13 cellular contexts compared by ENCODE assay signal in the genomic region with DNA sequence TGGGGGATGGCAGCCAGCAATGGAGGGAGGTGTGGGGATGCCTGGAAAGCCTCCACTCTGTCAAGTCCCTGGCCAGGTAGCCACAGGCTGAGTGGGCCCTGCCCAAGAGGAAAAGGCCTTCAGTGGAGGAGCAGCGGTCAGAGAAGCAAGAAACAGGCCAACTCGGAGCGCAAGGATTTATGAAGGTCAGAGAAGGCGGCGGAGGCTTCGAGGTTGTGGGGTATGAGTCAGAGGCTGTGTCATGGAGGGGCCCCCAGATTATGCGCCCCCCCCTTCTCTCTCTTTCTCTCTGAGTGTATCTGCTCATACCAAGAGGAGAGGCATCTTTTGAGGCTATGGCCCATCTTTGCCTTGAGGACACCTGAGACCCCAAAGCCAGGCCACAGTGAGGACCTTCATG.
A peak's percentile ranks its signal among the peaks of the same experiment; 100 is the strongest.
DNase-seq lines count a peak whose midpoint lies in the region; ATAC-seq and TF ChIP-seq lines count a peak whose summit lies in the region.
"Had no signal": no experiment of that assay in that cellular context is flagged by ENCODE, and none has a peak within 500 bp of the region (broad histone marks: within the 10 kb centered on the region; RNA-seq: fewer than 3 reads in every experiment).

No MANE protein-coding gene starts in this region.

- TF ChIP-seq CTCF in MCF 10A (IDR thresholded peaks at IDR 0.05; ENCODE audit: unreplicated experiment): no peak
- TF ChIP-seq CTCF in mammary epithelial cell (conservative IDR thresholded peaks at IDR 0.05 in 1 of 2, IDR thresholded peaks at IDR 0.05 in 1 of 2; ENCODE audit: extremely low read depth in 1 of 2, insufficient read depth in 1 of 2, low read depth in 1 of 2, low read length in 2 of 2): no peak
- no peak for TF ChIP-seq CTCF in prostate gland (IDR thresholded peaks at IDR 0.05)
- no peak for TF ChIP-seq CTCF in stomach (IDR thresholded peaks at IDR 0.05)
- TF ChIP-seq CTCF in upper lobe of left lung (IDR thresholded peaks at IDR 0.05): no peak

- peak; percentile 27 for ATAC-seq in activated T-helper 17 cell treated with anti-CD3 and anti-CD28 coated beads, Interleukin-2, amount 50 U/mL, for 72 hours (replicated peaks)
- no peak for ATAC-seq in upper lobe of left lung (ENCODE audit: low FRiP score in 2 of 2)

- H3K9me3 ChIP-seq in mammary epithelial cell (replicated peaks; ENCODE audit: insufficient read depth, low read length): no peaks in the 10 kb centered on the region
- H3K9me3 ChIP-seq in prostate gland: no peaks in the 10 kb centered on the region
- H3K9me3 ChIP-seq in stomach: no peaks in the 10 kb centered on the region
- no peaks in the 10 kb centered on the region for H3K9me3 ChIP-seq in upper lobe of left lung

- dilution Hi-C loops in mammary epithelial cell (cut with HindIII; ENCODE audit: low sequenced_read_pairs): no loop called here

- no peaks in the 10 kb centered on the region for H4K20me1 ChIP-seq in mammary epithelial cell (ENCODE audit: insufficient read depth, low read length)

- BruUV-seq in MCF 10A (replicated peaks; lab: Mats Ljungman, UMichigan) (no TSS peak), mammary epithelial cell (replicated peaks; lab: Mats Ljungman, UMichigan) (no TSS peak)

- H3K27ac Mint-ChIP-seq in MCF 10A (ENCODE audit: low read depth, unreplicated experiment): peak overlapping the region; percentile 57
- H3K27ac Mint-ChIP-seq in activated T-helper 17 cell treated with anti-CD3 and anti-CD28 coated beads, Interleukin-2, amount 50 U/mL, for 72 hours: no peak overlapping the region

- H3K4me1 ChIP-seq in mammary epithelial cell (ENCODE audit: insufficient read depth, low read length) (peaks cover 19% of the 10 kb centered on the region), prostate gland (replicated peaks) (peaks cover 27% of the 10 kb centered on the region), stomach (peaks cover 29 to 69% (median 52%) of the 10 kb centered on the region in 4 donors), upper lobe of left lung (peaks cover 21 to 43% (median 30%) of the 10 kb centered on the region in 4 donors)

- CTCF ChIA-PET in MCF 10A (lab: Yijun Ruan, JAX) (no interaction called here), mammary epithelial cell (lab: Charles Lee; ENCODE audit: low non-redundant PET) (no interaction called here)

- H3K27ac ChIP-seq in mammary epithelial cell (ENCODE audit: insufficient read depth, low read depth, low read length) (no peak overlapping the region), prostate gland (peak overlapping the region; percentile 91 to 94), stomach (peak overlapping the region; percentile 20 to 95 (median 90)), upper lobe of left lung (peak overlapping the region in 2 of 4 donors; percentile 94 to 96)
- H3K27ac ChIP-seq: epithelial cell of prostate had no signal

- no peaks in the 10 kb centered on the region for H3K36me3 ChIP-seq in mammary epithelial cell (ENCODE audit: insufficient read depth, low read length)
- no peaks in the 10 kb centered on the region for H3K36me3 ChIP-seq in prostate gland
- peaks cover 0 to 9% (median 0%) of the 10 kb centered on the region in 4 donors for H3K36me3 ChIP-seq in stomach
- H3K36me3 ChIP-seq in upper lobe of left lung: no peaks in the 10 kb centered on the region

- TF ChIP-seq POLR2A in prostate gland (IDR thresholded peaks at IDR 0.05): no peak
- TF ChIP-seq POLR2A in stomach (IDR thresholded peaks at IDR 0.05): no peak
- no peak for TF ChIP-seq POLR2A in upper lobe of left lung (IDR thresholded peaks at IDR 0.05)

- no peaks in the 10 kb centered on the region for H3K27me3 ChIP-seq in mammary epithelial cell (ENCODE audit: insufficient read depth, low read length)
- H3K27me3 ChIP-seq in prostate gland (replicated peaks; ENCODE audit: insufficient read depth): no peaks in the 10 kb centered on the region
- peaks cover 0 to 4% (median 0%) of the 10 kb centered on the region in 3 donors for H3K27me3 ChIP-seq in stomach
- no peaks in the 10 kb centered on the region for H3K27me3 ChIP-seq in upper lobe of left lung

- TF ChIP-seq EP300 in stomach (IDR thresholded peaks at IDR 0.05) (no peak), upper lobe of left lung (IDR thresholded peaks at IDR 0.05) (no peak)

- no peak overlapping the region for H3K9ac ChIP-seq in mammary epithelial cell (ENCODE audit: insufficient read depth, low read length)

- peaks cover 6% of the 10 kb centered on the region for H3K79me2 ChIP-seq in mammary epithelial cell (ENCODE audit: insufficient read depth, low read length)

- DNase-seq in MCF 10A (ENCODE audit: unreplicated experiment) (no peak), mammary epithelial cell (no peak), prostate gland (ENCODE audit: low spot score) (no peak), stomach (no peak), SIG-M5 (lab: John Stamatoyannopoulos, UW) (no peak), dedifferentiated amniotic fluid mesenchymal stem cell (ENCODE audit: extremely low spot score) (no peak), upper lobe of left lung (no peak)
- DNase-seq: central memory CD4-positive, alpha-beta T cell; DMS79; Kasumi-1; T-helper 1 cell had no signal

- no peaks in the 10 kb centered on the region for H3K9me3 Mint-ChIP-seq in MCF 10A (ENCODE audit: unreplicated experiment)
- no peaks in the 10 kb centered on the region for H3K9me3 Mint-ChIP-seq in activated T-helper 17 cell treated with anti-CD3 and anti-CD28 coated beads, Interleukin-2, amount 50 U/mL, for 72 hours

- POLR2A ChIA-PET in MCF 10A (lab: Yijun Ruan, JAX): no interaction called here

- in situ Hi-C loops in mammary epithelial cell (cut with MboI; ENCODE audit: low sequenced_read_pairs in 2 of 2): loop anchor here in 1 of 2 donors (25.0 kb wide), 1 partner anchor 165 kb away; no protein-coding TSS in a partner anchor

- H3K4me2 ChIP-seq in mammary epithelial cell (ENCODE audit: insufficient read depth, low read depth, low read length): no peak overlapping the region

- no peak overlapping the region for H3K4me3 Mint-ChIP-seq in MCF 10A (ENCODE audit: unreplicated experiment)
- no peak overlapping the region for H3K4me3 Mint-ChIP-seq in activated T-helper 17 cell treated with anti-CD3 and anti-CD28 coated beads, Interleukin-2, amount 50 U/mL, for 72 hours

- H2AFZ ChIP-seq in mammary epithelial cell (ENCODE audit: low read depth, low read length): no peak overlapping the region

- H3K36me3 Mint-ChIP-seq in MCF 10A (ENCODE audit: insufficient read depth, unreplicated experiment): peaks cover 8% of the 10 kb centered on the region
- no peaks in the 10 kb centered on the region for H3K36me3 Mint-ChIP-seq in activated T-helper 17 cell treated with anti-CD3 and anti-CD28 coated beads, Interleukin-2, amount 50 U/mL, for 72 hours (ENCODE audit: low read depth)

- peaks cover 29% of the 10 kb centered on the region for H3K4me1 Mint-ChIP-seq in MCF 10A (ENCODE audit: insufficient read depth, unreplicated experiment)
- peaks cover 16% of the 10 kb centered on the region for H3K4me1 Mint-ChIP-seq in activated T-helper 17 cell treated with anti-CD3 and anti-CD28 coated beads, Interleukin-2, amount 50 U/mL, for 72 hours

- intact Hi-C loops in MCF 10A (cut with micrococcal nuclease): no loop called here
- intact Hi-C loops in mammary epithelial cell (cut with micrococcal nuclease): loop anchor here (10.0 kb wide), 1 partner anchor 248 kb away; no protein-coding TSS in a partner anchor
- intact Hi-C loops in prostate gland (cut with DNase I): loop anchor here (10.0 kb wide), 1 partner anchor 168 kb away; no protein-coding TSS in a partner anchor
- intact Hi-C loops in stomach (cut with DNase I; ENCODE audit: low total_unique reads): no loop called here

- no peaks in the 10 kb centered on the region for H3K27me3 Mint-ChIP-seq in MCF 10A (ENCODE audit: insufficient read depth, unreplicated experiment)
- peaks cover 3% of the 10 kb centered on the region for H3K27me3 Mint-ChIP-seq in activated T-helper 17 cell treated with anti-CD3 and anti-CD28 coated beads, Interleukin-2, amount 50 U/mL, for 72 hours

- 97% methylated on average over 6 of the region's 7 CpGs for WGBS in mammary epithelial cell (ENCODE audit: low coverage, missing lambda C conversion rate)
- 74% methylated on average over 7 of the region's 7 CpGs for WGBS in prostate gland
- WGBS in stomach, 5 donors: 53 to 78% (median 68%) methylated on average over 7 of the region's 7 CpGs
- WGBS in upper lobe of left lung, 2 donors: 86% methylated on average over 7 of the region's 7 CpGs

- H3K4me3 ChIP-seq in mammary epithelial cell (replicated peaks in 1 of 3; ENCODE audit: insufficient read depth in 1 of 3, low read depth in 2 of 3, low read length in 3 of 3): no peak overlapping the region
- peak overlapping the region in 1 of 2 donors; percentile 10 for H3K4me3 ChIP-seq in prostate gland
- no peak overlapping the region for H3K4me3 ChIP-seq in stomach
- H3K4me3 ChIP-seq in upper lobe of left lung: no peak overlapping the region

Comparison
In these comparisons a context has a peak if more than half of its experiments do, and no peak if none do; other contexts are left out.
1. intact Hi-C loops: an anchor here in mammary epithelial cell (10.0 kb wide) and prostate gland (10.0 kb wide); none called in MCF 10A and stomach.